ENCODE assay signal across 5 cellular contexts in genomic region chrY:12331917-12332316, GRCh38.
A peak's percentile ranks its signal among the peaks of the same experiment; 100 is the strongest.
DNase-seq lines count a peak whose midpoint lies in the region; ATAC-seq, FAIRE-seq and TF ChIP-seq lines count a peak whose summit lies in the region.
"Not testable (repeated sequence)": the region's sequence is repeated elsewhere in the genome, so short reads cannot be mapped to it uniquely, and the experiment has no call there.

No MANE protein-coding gene starts in this region.

- not testable (repeated sequence) for H3K9ac ChIP-seq in IMR-90 (ENCODE audit: low read depth, low read length); endothelial cell of umbilical vein (replicated peaks; ENCODE audit: extremely low read depth, insufficient read depth, low read length); HepG2 (ENCODE audit: insufficient read depth, low read depth, low read length)

- WGBS in A549 (ENCODE audit: missing lambda C conversion rate): 47% methylated on average over 8 of the region's 10 CpGs
- no CpG with 5 or more reads among the region's 10 CpGs for WGBS in IMR-90 (ENCODE audit: extremely low coverage in 2 of 2, insufficient read length in 1 of 2), 2 experiments
- WGBS in HepG2 (ENCODE audit: low lambda C conversion rate): 75% methylated on average over 3 of the region's 10 CpGs

- not testable (repeated sequence) for H3K27me3 ChIP-seq in IMR-90 (ENCODE audit: control insufficient read depth, insufficient read depth, low read length); endothelial cell of umbilical vein (ENCODE audit: control insufficient read depth in 2 of 2, insufficient read depth in 2 of 2, low read length in 2 of 2); HepG2 (ENCODE audit: control insufficient read depth in 1 of 2, insufficient read depth in 2 of 2, low read length in 2 of 2)

- H2BK5ac ChIP-seq in IMR-90 (ENCODE audit: low read depth, low read length, poor library complexity, severe bottlenecking): not testable (repeated sequence)

- DNase-seq in A549 (ENCODE audit: low read depth in 1 of 2, low spot score in 1 of 2); IMR-90; RCC 7860 (ENCODE audit: low spot score); HepG2 (ENCODE audit: low spot score): not testable (repeated sequence)
- peak; percentile 7 for DNase-seq in endothelial cell of umbilical vein (ENCODE audit: low read depth, low spot score)

- not testable (repeated sequence) for H4K8ac ChIP-seq in IMR-90 (ENCODE audit: low read depth in 2 of 2, low read length in 2 of 2)

- not testable (repeated sequence) for H3K9me3 ChIP-seq in A549; IMR-90 (ENCODE audit: control insufficient read depth, insufficient read depth, low read length); endothelial cell of umbilical vein (replicated peaks; ENCODE audit: control insufficient read depth, insufficient read depth, low read length); HepG2 (ENCODE audit: low read length)

- not testable (repeated sequence) for H2BK15ac ChIP-seq in IMR-90 (ENCODE audit: low read depth, low read length)

- intact Hi-C loops in IMR-90 (cut with micrococcal nuclease); endothelial cell of umbilical vein (cut with micrococcal nuclease); HepG2 (cut with micrococcal nuclease; ENCODE audit: unreplicated experiment): not testable (repeated sequence)

- H3K14ac ChIP-seq in IMR-90 (replicated peaks; ENCODE audit: low read depth, low read length): not testable (repeated sequence)

- not testable (repeated sequence) for H3K23ac ChIP-seq in IMR-90 (ENCODE audit: low read depth, low read length)

- CTCF ChIA-PET in A549 (lab: Yijun Ruan, JAX); IMR-90 (lab: Yijun Ruan, JAX); endothelial cell of umbilical vein (lab: Charles Lee); HepG2 (lab: Yijun Ruan, JAX; ENCODE audit: low intra/inter-chr PET ratio, low total read pairs): not testable (repeated sequence)

- not testable (repeated sequence) for H3K79me1 ChIP-seq in IMR-90 (ENCODE audit: low read depth in 1 of 2, low read length in 2 of 2)

- not testable (repeated sequence) for H3K36me3 ChIP-seq in IMR-90 (ENCODE audit: control insufficient read depth, insufficient read depth, low read length); endothelial cell of umbilical vein (ENCODE audit: control insufficient read depth in 2 of 2, extremely low read depth in 1 of 2, insufficient read depth in 2 of 2, low read length in 2 of 2); HepG2 (replicated peaks in 1 of 2; ENCODE audit: control insufficient read depth in 1 of 2, insufficient read depth in 2 of 2, low read length in 2 of 2)

- H3K9me1 ChIP-seq in IMR-90 (ENCODE audit: insufficient read depth, low read length); endothelial cell of umbilical vein (replicated peaks; ENCODE audit: control insufficient read depth, extremely low read depth, insufficient read depth, low read length): not testable (repeated sequence)

- FAIRE-seq in A549 (lab: Jason Lieb, UNC) (peak; percentile 51), RCC 7860 (lab: Jason Lieb, UNC) (peak; percentile 57), HepG2 (lab: Jason Lieb, UNC) (peak; percentile 39)
- not testable (repeated sequence) for FAIRE-seq in endothelial cell of umbilical vein (lab: Jason Lieb, UNC)

- not testable (repeated sequence) for H4K5ac ChIP-seq in IMR-90 (ENCODE audit: low read depth, low read length)

- H3K4me2 ChIP-seq in A549; IMR-90 (ENCODE audit: low read depth, low read length); endothelial cell of umbilical vein (ENCODE audit: insufficient read depth, low read length); HepG2 (ENCODE audit: low read depth, low read length): not testable (repeated sequence)

- not testable (repeated sequence) for H4K20me1 ChIP-seq in IMR-90 (ENCODE audit: insufficient read depth, low read length); endothelial cell of umbilical vein (replicated peaks; ENCODE audit: control insufficient read depth, extremely low read depth, insufficient read depth, low read length); HepG2 (ENCODE audit: insufficient read depth, low read length)

- not testable (repeated sequence) for H3K4ac ChIP-seq in IMR-90 (ENCODE audit: low read depth, low read length)

- BruUV-seq in IMR-90 (replicated peaks; lab: Mats Ljungman, UMichigan); endothelial cell of umbilical vein (replicated peaks; lab: Mats Ljungman, UMichigan); HepG2 (replicated peaks; lab: Mats Ljungman, UMichigan): not testable (repeated sequence)

- H3K56ac ChIP-seq in IMR-90 (ENCODE audit: extremely low read depth, insufficient read depth, low read length): not testable (repeated sequence)

- dilution Hi-C loops in IMR-90 (cut with HindIII; ENCODE audit: low sequenced_read_pairs, unreplicated experiment); endothelial cell of umbilical vein (cut with MboI; ENCODE audit: extremely low pct_ligation_motif_present, low sequenced_read_pairs): not testable (repeated sequence)

- not testable (repeated sequence) for TF ChIP-seq EP300 in A549 (IDR thresholded peaks at IDR 0.05); HepG2 (IDR thresholded peaks at IDR 0.05; ENCODE audit: low read depth in 2 of 2, low read length in 2 of 2); HepG2 (CRISPR knock-in tag; IDR thresholded peaks at IDR 0.05; ENCODE audit: borderline replicate concordance)

- H3K4me3 ChIP-seq in A549; IMR-90 (ENCODE audit: insufficient read depth, low read depth, low read length); endothelial cell of umbilical vein (replicated peaks in 1 of 3; ENCODE audit: insufficient read depth in 1 of 3, low read depth in 1 of 3, low read length in 3 of 3); HepG2 (replicated peaks in 1 of 3; ENCODE audit: insufficient read depth in 1 of 3, low read depth in 2 of 3, low read length in 3 of 3): not testable (repeated sequence)

- not testable (repeated sequence) for H3K27ac ChIP-seq in A549; IMR-90 (ENCODE audit: insufficient read depth, low read length); endothelial cell of umbilical vein (ENCODE audit: insufficient read depth, low read depth, low read length); HepG2 (ENCODE audit: extremely low read length, insufficient read depth, low read length)

- 0 out of 2 replicates have a peak overlapping the region, but pooled peaks have one; percentile 23 for H2BK120ac ChIP-seq in IMR-90 (ENCODE audit: low read depth, low read length)

- not testable (repeated sequence) for H3K79me2 ChIP-seq in endothelial cell of umbilical vein (ENCODE audit: control insufficient read depth, insufficient read depth, low read length); HepG2 (ENCODE audit: insufficient read depth, low read length)

- not testable (repeated sequence) for H2AK9ac ChIP-seq in IMR-90 (replicated peaks; ENCODE audit: low read depth, low read length, poor library complexity)

- H2BK20ac ChIP-seq in IMR-90 (ENCODE audit: low read depth, low read length): not testable (repeated sequence)

- POLR2A ChIA-PET in A549 (lab: Yijun Ruan, JAX); IMR-90 (lab: Charles Lee; ENCODE audit: unreplicated experiment); endothelial cell of umbilical vein (lab: Charles Lee); HepG2 (lab: Yijun Ruan, JAX): not testable (repeated sequence)

- H2AFZ ChIP-seq in IMR-90 (replicated peaks; ENCODE audit: low read length, poor library complexity); endothelial cell of umbilical vein (ENCODE audit: low read depth, low read length); HepG2 (ENCODE audit: low read length): not testable (repeated sequence)

- in situ Hi-C loops in IMR-90 (cut with MboI; ENCODE audit: low sequenced_read_pairs); HepG2 (cut with HindIII; ENCODE audit: extremely low pct_ligation_motif_present, low pct_unique_long_range_greater_than_20kb): not testable (repeated sequence)

- not testable (repeated sequence) for H2AK5ac ChIP-seq in IMR-90 (ENCODE audit: low read depth, low read length)

- not testable (repeated sequence) for TF ChIP-seq POLR2A in A549 (IDR thresholded peaks at IDR 0.05; ENCODE audit: low read length); IMR-90 (IDR thresholded peaks at IDR 0.05; ENCODE audit: low read depth, low read length); endothelial cell of umbilical vein (IDR thresholded peaks at IDR 0.05; ENCODE audit: low read depth, low read length); HepG2 (IDR thresholded peaks at IDR 0.05; ENCODE audit: insufficient read depth in 1 of 2, low read depth in 2 of 2, low read length in 2 of 2)

- TF ChIP-seq RAD21 in A549 (conservative IDR thresholded peaks at IDR 0.05 in 1 of 2, IDR thresholded peaks at IDR 0.05 in 1 of 2); IMR-90 (IDR thresholded peaks at IDR 0.05; ENCODE audit: low read length); HepG2 (CRISPR knock-in tag; IDR thresholded peaks at IDR 0.05): not testable (repeated sequence)

- H4K91ac ChIP-seq in IMR-90 (ENCODE audit: insufficient read depth, low read depth, low read length): not testable (repeated sequence)

- ATAC-seq in A549: peak; percentile 54 to 87; a peak in 3 of 6 replicates
- ATAC-seq in IMR-90 (ENCODE audit: low read depth); HepG2: not testable (repeated sequence)

- not testable (repeated sequence) for H3K4me1 ChIP-seq in A549; IMR-90 (ENCODE audit: control insufficient read depth, insufficient read depth, low read length); endothelial cell of umbilical vein (ENCODE audit: control insufficient read depth, extremely low read depth, insufficient read depth, low read length); HepG2 (ENCODE audit: insufficient read depth, low read length)

- H3K18ac ChIP-seq in IMR-90 (ENCODE audit: low read depth, low read length): not testable (repeated sequence)

- TF ChIP-seq CTCF in A549 (IDR thresholded peaks at IDR 0.05); IMR-90 (conservative IDR thresholded peaks at IDR 0.05; ENCODE audit: low read depth, low read length); endothelial cell of umbilical vein (IDR thresholded peaks at IDR 0.05; ENCODE audit: extremely low read depth in 1 of 2, insufficient read depth in 1 of 2, low read depth in 1 of 2, low read length in 2 of 2); HepG2 (CRISPR knock-in tag; IDR thresholded peaks at IDR 0.05): not testable (repeated sequence)
